ENCODE assay signal across 1 cellular context in the genomic region with DNA sequence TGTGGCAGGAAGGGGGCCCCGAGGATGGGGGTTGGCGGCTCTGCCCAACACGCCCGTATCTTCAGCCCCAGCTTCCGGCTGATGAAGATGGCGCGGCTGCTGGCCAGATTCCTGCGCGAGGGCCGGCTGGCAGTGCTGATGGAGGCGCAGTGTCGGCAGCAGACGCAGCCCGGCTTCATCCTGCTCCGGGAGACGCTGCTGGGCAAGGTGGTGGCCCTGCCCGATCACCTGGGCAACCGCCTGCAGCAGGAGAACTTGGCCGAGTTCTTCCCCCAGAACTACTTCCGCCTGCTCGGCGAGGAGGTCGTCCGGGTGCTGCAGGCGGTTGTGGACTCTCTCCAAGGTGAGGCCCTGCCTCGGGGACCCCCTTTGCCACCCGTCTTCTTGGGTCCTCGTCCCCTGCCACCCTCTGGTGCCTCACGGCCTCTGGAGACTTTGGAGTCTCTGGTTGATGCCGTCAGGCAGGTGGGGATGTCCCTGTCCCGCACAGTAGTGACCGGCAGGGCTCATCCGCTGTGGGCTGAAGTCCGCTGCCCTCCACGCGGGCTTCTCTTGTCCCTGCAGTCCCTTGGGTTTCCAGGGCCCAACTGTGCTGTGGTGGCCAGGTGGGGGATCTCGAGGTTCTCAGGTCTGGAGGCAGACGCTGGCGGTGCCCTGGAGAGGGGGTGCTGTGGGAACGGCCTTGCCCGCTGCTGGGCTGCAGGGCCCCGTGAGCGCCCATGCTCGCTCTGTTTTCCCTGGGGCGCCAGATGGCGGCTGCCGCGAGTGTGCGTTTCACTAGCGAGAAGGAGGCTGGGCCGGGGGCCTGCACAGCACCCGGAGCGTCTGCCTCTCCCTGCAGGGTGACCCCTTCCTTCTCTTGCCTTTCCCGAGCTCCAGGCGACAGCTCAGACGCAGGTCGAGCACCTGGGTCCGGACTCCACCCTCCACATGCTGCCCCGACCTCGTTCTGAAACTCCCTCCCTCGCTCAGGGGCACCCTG.
TF ChIP-seq lines count a peak whose summit lies in the region.

No MANE protein-coding gene starts in this region.

TF ChIP-seq in GM23338, 12 proteins besides CTCF, POLR2A, EP300 and RAD21:
- TF ChIP-seq POLR2AphosphoS5 (IDR thresholded peaks at IDR 0.05; ENCODE audit: low read depth) = no peak
